1 cellular context compared by ENCODE assay signal in genomic region chr11:118791015-118791960, GRCh38.
TF ChIP-seq lines count a peak whose summit lies in the region.

A gene with protein sequence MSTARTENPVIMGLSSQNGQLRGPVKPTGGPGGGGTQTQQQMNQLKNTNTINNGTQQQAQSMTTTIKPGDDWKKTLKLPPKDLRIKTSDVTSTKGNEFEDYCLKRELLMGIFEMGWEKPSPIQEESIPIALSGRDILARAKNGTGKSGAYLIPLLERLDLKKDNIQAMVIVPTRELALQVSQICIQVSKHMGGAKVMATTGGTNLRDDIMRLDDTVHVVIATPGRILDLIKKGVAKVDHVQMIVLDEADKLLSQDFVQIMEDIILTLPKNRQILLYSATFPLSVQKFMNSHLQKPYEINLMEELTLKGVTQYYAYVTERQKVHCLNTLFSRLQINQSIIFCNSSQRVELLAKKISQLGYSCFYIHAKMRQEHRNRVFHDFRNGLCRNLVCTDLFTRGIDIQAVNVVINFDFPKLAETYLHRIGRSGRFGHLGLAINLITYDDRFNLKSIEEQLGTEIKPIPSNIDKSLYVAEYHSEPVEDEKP (minus strand): TSS chr11:118791164. CDS start chr11:118786251, 4,913 bp downstream.

TF ChIP-seq in IMR-90, 13 proteins besides CTCF, POLR2A, EP300 and RAD21:
- TF ChIP-seq MXI1 (IDR thresholded peaks at IDR 0.05; ENCODE audit: borderline replicate concordance, low read depth, low read length) (0 out of 2 replicates have a peak, but pooled peaks have one; percentile 51), SMC3 (IDR thresholded peaks at IDR 0.05; ENCODE audit: low read depth, low read length) (0 out of 2 replicates have a peak, but pooled peaks have one; percentile 11), MAZ (IDR thresholded peaks at IDR 0.05; ENCODE audit: borderline replicate concordance, low read depth, low read length) (peak; percentile 97), MAFK (IDR thresholded peaks at IDR 0.05; ENCODE audit: low read depth, low read length) (no peak), CEBPB (IDR thresholded peaks at IDR 0.05; ENCODE audit: low read depth, low read length) (peak; percentile 65)
